23 cellular contexts compared by ENCODE assay signal in genomic region chr6:122808121-122808885, GRCh38. TPM values are rescaled to one million over a fixed set of nuclear protein-coding genes. Genes with fewer than 3 reads are reported as not detected.
DNase-seq lines count a peak whose midpoint lies in the region; ATAC-seq, FAIRE-seq and TF ChIP-seq lines count a peak whose summit lies in the region.
"Had no signal": no experiment of that assay in that cellular context is flagged by ENCODE, and none has a peak within 500 bp of the region (broad histone marks: within the 10 kb centered on the region; RNA-seq: fewer than 3 reads in every experiment).

No MANE protein-coding gene starts in this region.

- no peaks in the 10 kb centered on the region for H3K79me2 ChIP-seq in mesendoderm (ENCODE audit: control insufficient read depth, insufficient read depth, low read length)

- H3K79me1 ChIP-seq in mesendoderm (ENCODE audit: low read length), result no peaks in the 10 kb centered on the region

- DNase-seq in D721Med (ENCODE audit: insufficient read length, low spot score) (no peak), SK-MEL-5 (ENCODE audit: low read depth, low spot score) (peak; percentile 78), mesendoderm (peak; percentile 33), tibial artery (no peak), left lobe of liver (ENCODE audit: low spot score) (no peak), NCI-H510A (lab: John Stamatoyannopoulos, UW) (no peak)
- DNase-seq: 8988T; C1 segment of cervical spinal cord; Calu3; CD4-positive, alpha-beta memory T cell; COR-L47; DMS153; DMS79; EL; GDM1; H9 had no signal

- H3K4ac ChIP-seq in mesendoderm (ENCODE audit: low read depth, low read length), result no peak overlapping the region

- no peak overlapping the region for H3K56ac ChIP-seq in mesendoderm (ENCODE audit: low read length)

- no peak overlapping the region for H2BK5ac ChIP-seq in mesendoderm (ENCODE audit: low read length)

- peak; percentile 46 for FAIRE-seq in D721Med (lab: Jason Lieb, UNC)
- FAIRE-seq: A549, GM12891, GM18507 had no signal

- intact Hi-C loops in tibial artery (cut with DNase I; ENCODE audit: low total_unique reads), result no loop called here

- H3K4me3 ChIP-seq in mesendoderm (ENCODE audit: low read length) (no peak overlapping the region), tibial artery (no peak overlapping the region)
- H3K4me3 ChIP-seq: A549, GM23338 had no signal

- no peak overlapping the region for H3K18ac ChIP-seq in mesendoderm (ENCODE audit: low read length)

- ATAC-seq in left lobe of liver, result no peak
- ATAC-seq: A549, GM23338, HCT116 had no signal

- H3K9me3 ChIP-seq in tibial artery, result no peaks in the 10 kb centered on the region
- H3K9me3 ChIP-seq: A549 had no signal

- in situ Hi-C loops in SK-MEL-5 (cut with HindIII; ENCODE audit: low pct_unique_long_range_greater_than_20kb, low sequenced_read_pairs), result no loop called here

- H3K4me2 ChIP-seq in mesendoderm (ENCODE audit: low read length), result no peak overlapping the region
- H3K4me2 ChIP-seq: A549, GM23338 had no signal

- no peak overlapping the region for H4K8ac ChIP-seq in mesendoderm (ENCODE audit: low read depth, low read length)

- H3K36me3 ChIP-seq in mesendoderm (ENCODE audit: control insufficient read depth, insufficient read depth, low read length), result no peaks in the 10 kb centered on the region
- H3K36me3 ChIP-seq in tibial artery, result peaks cover 0 to 4% (median 0%) of the 10 kb centered on the region in 3 donors

- no peak overlapping the region for H3K27ac ChIP-seq in mesendoderm (ENCODE audit: low read depth, low read length)
- H3K27ac ChIP-seq in tibial artery, result no peak overlapping the region
- H3K27ac ChIP-seq: A549 had no signal

- no peak for TF ChIP-seq CTCF in D721Med (IDR thresholded peaks at IDR 0.05; ENCODE audit: insufficient read depth, missing control alignments)
- no peak for TF ChIP-seq CTCF in tibial artery (IDR thresholded peaks at IDR 0.05)

- no peaks in the 10 kb centered on the region for H3K27me3 ChIP-seq in mesendoderm (ENCODE audit: insufficient read depth, low read length, poor library complexity)
- H3K27me3 ChIP-seq in tibial artery, result no peaks in the 10 kb centered on the region

- no peak overlapping the region for H2BK120ac ChIP-seq in mesendoderm (ENCODE audit: low read depth, low read length)

- no peak overlapping the region for H2BK15ac ChIP-seq in mesendoderm (replicated peaks; ENCODE audit: low read depth)

- no CpG with 5 or more reads among the region's 10 CpGs for WGBS in mesendoderm (ENCODE audit: extremely low coverage, insufficient coverage, low lambda C conversion rate)

- H3K4me1 ChIP-seq in mesendoderm (ENCODE audit: control insufficient read depth, low read depth, low read length) (peaks cover 2% of the 10 kb centered on the region), tibial artery (no peaks in the 10 kb centered on the region)
- H3K4me1 ChIP-seq: A549 had no signal

- H2AK5ac ChIP-seq in mesendoderm (ENCODE audit: low read length), result no peak overlapping the region

- no peak overlapping the region for H4K5ac ChIP-seq in mesendoderm (ENCODE audit: low read length)

- H3K9ac ChIP-seq in mesendoderm (ENCODE audit: low read length), result no peak overlapping the region

- no peak overlapping the region for H3K23ac ChIP-seq in mesendoderm (ENCODE audit: low read length)

RNA-seq across cellular contexts. Expression of gene SMPDL3A, which starts 19.2 kb away (rescaled TPM):
- total RNA-seq in SK-MEL-5 (2014; rRNA removed; shearing (Covaris generic)), result 59.4 and 60.4 TPM in 2 replicates
- 38.1 and 41.5 TPM in 2 replicates for polyA plus RNA-seq in SK-MEL-5 (2015; cell fraction: cytosol; rRNA removed)
- polyA plus RNA-seq in SK-MEL-5 (2015; cell fraction: nucleus; rRNA removed), result 19.7 and 20.3 TPM in 2 replicates
- 2.6 TPM for polyA plus RNA-seq in mesendoderm (2013, experiment 1 of 2)
- 2.6 TPM for polyA plus RNA-seq in mesendoderm (2013, experiment 2 of 2)
- total RNA-seq in left lobe of liver, result 29.3 TPM
- total RNA-seq: CD4-positive, alpha-beta memory T cell had no signal
- polyA plus RNA-seq: CD4-positive, alpha-beta memory T cell had no signal

RNA-seq across cellular contexts. Expression of gene FABP7, which starts 28.8 kb away (rescaled TPM):
- total RNA-seq in SK-MEL-5 (2014; rRNA removed; shearing (Covaris generic)), result 200 and 202 TPM in 2 replicates
- polyA plus RNA-seq in SK-MEL-5 (2015; cell fraction: cytosol; rRNA removed), result 93.4 and 122 TPM in 2 replicates
- 37.6 and 41.9 TPM in 2 replicates for polyA plus RNA-seq in SK-MEL-5 (2015; cell fraction: nucleus; rRNA removed)
- 6.6 TPM for polyA plus RNA-seq in mesendoderm (2013, experiment 1 of 2)
- polyA plus RNA-seq in mesendoderm (2013, experiment 2 of 2), result 6.2 TPM
- total RNA-seq in left lobe of liver, result not detected
- total RNA-seq: Calu3; CD4-positive, alpha-beta memory T cell; H4 had no signal
- polyA plus RNA-seq: A549; BJ; CD4-positive, alpha-beta memory T cell had no signal

Comparison
In these comparisons a context has a peak if more than half of its experiments do, and no peak if none do; other contexts are left out.
1. DNase-seq: peak in SK-MEL-5 (single experiment) and mesendoderm (single experiment); none in D721Med (single experiment), tibial artery (0 of 2), left lobe of liver (single experiment) and NCI-H510A (single experiment).
2. RNA of gene FABP7, which starts 28.8 kb away (total RNA-seq): 200 to 202 TPM in SK-MEL-5; not detected in left lobe of liver (single experiment); every median in the first group is over 100 times any median in the second.